26 cellular contexts compared by ENCODE assay signal in genomic region chr3:19420159-19420558, GRCh38.
DNase-seq lines count a peak whose midpoint lies in the region; ATAC-seq, FAIRE-seq and TF ChIP-seq lines count a peak whose summit lies in the region.
"Had no signal": no experiment of that assay in that cellular context is flagged by ENCODE, and none has a peak within 500 bp of the region (broad histone marks: within the 10 kb centered on the region; RNA-seq: fewer than 3 reads in every experiment).

No MANE protein-coding gene starts in this region.

- TF ChIP-seq POLR2A in GM12878 (IDR thresholded peaks at IDR 0.05; ENCODE audit: low read depth, low read length), result no peak
- no peak for TF ChIP-seq POLR2A in ovary (IDR thresholded peaks at IDR 0.05)

- DNase-seq in G401 (ENCODE audit: low spot score) (peak; percentile 20), GM12878 (ENCODE audit: low read depth, low spot score) (no peak), coronary artery (ENCODE audit: low spot score) (no peak), tibial artery (no peak), putamen (ENCODE audit: low spot score) (no peak), ovary (no peak)
- no peak for DNase-seq in activated naive CD4-positive, alpha-beta T cell treated with anti-CD3 and anti-CD28 coated beads, Interleukin-2, amount 50 U/mL, for 16 hours
- DNase-seq: 8988T; ACHN; AML-193; BE2C; CD4-positive, alpha-beta T cell; CD8-positive, alpha-beta memory T cell; DMS 273 treated with DMSO at 0.1 percent for 48 hours; DMS79; EL; GF-D8; GM23248; H7; HCEC 1CT had no signal

- POLR2A ChIA-PET in GM12878 (lab: Charles Lee), result no interaction called here

- no peak for ATAC-seq in GM12878
- ATAC-seq: A549 had no signal

- RAD21 ChIA-PET in GM12878 (lab: Charles Lee; ENCODE audit: unreplicated experiment), result no interaction called here

- H3K4me3 ChIP-seq in GM12878 (no peak overlapping the region), coronary artery (peak overlapping the region; percentile 8), tibial artery (peak overlapping the region in 1 of 2 donors; percentile 6), ovary (no peak overlapping the region)
- H3K4me3 ChIP-seq: A549; BLaER1 treated with 17β-estradiol and CSF1 and Interleukin-3, amounts not matched to agents 10 nM and 100 nM; GM23248 had no signal

- TF ChIP-seq EP300 in GM12878 (IDR thresholded peaks at IDR 0.05; ENCODE audit: borderline replicate concordance in 1 of 2, control insufficient read depth in 1 of 2, low read depth in 2 of 2, low read length in 2 of 2) (no peak), ovary (IDR thresholded peaks at IDR 0.05) (no peak)

- in situ Hi-C loops in G401 (cut with HindIII; ENCODE audit: low sequenced_read_pairs), result no loop called here
- in situ Hi-C loops in GM12878 (cut with MboI), result no loop called here

- H2AFZ ChIP-seq in GM12878 (ENCODE audit: control insufficient read depth, low read depth, low read length), result no peak overlapping the region
- H2AFZ ChIP-seq: GM23248 had no signal

- no peak overlapping the region for H3K27ac ChIP-seq in GM12878 (ENCODE audit: control insufficient read depth, insufficient read depth)
- peak overlapping the region; percentile 67 to 87 for H3K27ac ChIP-seq in coronary artery
- peak overlapping the region; percentile 54 to 58 for H3K27ac ChIP-seq in tibial artery
- no peak overlapping the region for H3K27ac ChIP-seq in ovary
- H3K27ac ChIP-seq: A549; BLaER1 treated with 17β-estradiol and CSF1 and Interleukin-3, amounts not matched to agents 10 nM and 100 nM; GM23248 had no signal

- no peak overlapping the region for H3K9ac ChIP-seq in GM12878 (ENCODE audit: control insufficient read depth, insufficient read depth, low read length)
- H3K9ac ChIP-seq: BLaER1 treated with 17β-estradiol and CSF1 and Interleukin-3, amounts not matched to agents 10 nM and 100 nM; GM23248 had no signal

- peak; percentile 7 for FAIRE-seq in GM12878 (lab: Jason Lieb, UNC)
- FAIRE-seq: A549, D721Med, GM12892, GM19239, H1 had no signal

- 73% methylated on average over 4 of the region's 4 CpGs for WGBS in GM12878 (ENCODE audit: insufficient coverage, insufficient replicate concordance, low lambda C conversion rate, missing lambda C conversion rate)
- 66 to 75% (median 74%) methylated on average over 4 of the region's 4 CpGs for WGBS in ovary, 3 donors

- H3K36me3 ChIP-seq in GM12878 (ENCODE audit: control insufficient read depth in 2 of 2, insufficient read depth in 2 of 2, low read length in 1 of 2), result no peaks in the 10 kb centered on the region
- H3K36me3 ChIP-seq in tibial artery, result no peaks in the 10 kb centered on the region
- no peaks in the 10 kb centered on the region for H3K36me3 ChIP-seq in ovary
- H3K36me3 ChIP-seq: BE2C; BLaER1 treated with 17β-estradiol and CSF1 and Interleukin-3, amounts not matched to agents 10 nM and 100 nM had no signal

- BruUV-seq in GM12878 (replicated peaks; lab: Mats Ljungman, UMichigan), result no TSS peak

- SMC1A ChIA-PET in GM12878 (lab: Charles Lee; ENCODE audit: uncharacterized antibody, unreplicated experiment), result no interaction called here

- TF ChIP-seq RAD21 in GM12878 (IDR thresholded peaks at IDR 0.05; ENCODE audit: insufficient read depth, low read depth, low read length), result no peak

- no peak overlapping the region for H3K4me2 ChIP-seq in GM12878 (ENCODE audit: control insufficient read depth, insufficient read depth)
- H3K4me2 ChIP-seq: A549; BLaER1 treated with 17β-estradiol and CSF1 and Interleukin-3, amounts not matched to agents 10 nM and 100 nM had no signal

- intact Hi-C loops in GM12878 (cut with micrococcal nuclease; ENCODE audit: unreplicated experiment) (no loop called here), tibial artery (cut with DNase I; ENCODE audit: low total_unique reads) (loop anchor here (10.0 kb wide), 1 partner anchor 55 kb away; no protein-coding TSS in a partner anchor), ovary (cut with DNase I) (no loop called here)

- TF ChIP-seq CTCF in GM12878 (IDR thresholded peaks at IDR 0.05 in 2 of 3, conservative IDR thresholded peaks at IDR 0.05 in 1 of 3; ENCODE audit: control insufficient read depth in 2 of 3, extremely low read depth in 1 of 3, insufficient read depth in 1 of 3, low read depth in 3 of 3, low read length in 3 of 3), result no peak
- no peak for TF ChIP-seq CTCF in coronary artery (IDR thresholded peaks at IDR 0.05)
- TF ChIP-seq CTCF in tibial artery (IDR thresholded peaks at IDR 0.05), result no peak
- TF ChIP-seq CTCF in ovary (IDR thresholded peaks at IDR 0.05), result no peak

- H4K20me1 ChIP-seq in GM12878 (ENCODE audit: control insufficient read depth, insufficient read depth), result no peaks in the 10 kb centered on the region
- H4K20me1 ChIP-seq: BLaER1 treated with 17β-estradiol and CSF1 and Interleukin-3, amounts not matched to agents 10 nM and 100 nM had no signal

- H3K9me3 ChIP-seq in GM12878 (replicated peaks; ENCODE audit: control insufficient read depth, insufficient read depth, low read length) (no peaks in the 10 kb centered on the region), tibial artery (no peaks in the 10 kb centered on the region), ovary (no peaks in the 10 kb centered on the region)
- H3K9me3 ChIP-seq: A549; BE2C; BLaER1 treated with 17β-estradiol and CSF1 and Interleukin-3, amounts not matched to agents 10 nM and 100 nM had no signal

- H3K27me3 ChIP-seq in GM12878 (replicated peaks in 1 of 2; ENCODE audit: control insufficient read depth in 2 of 2, insufficient read depth in 2 of 2, low read length in 1 of 2) (no peaks in the 10 kb centered on the region), tibial artery (no peaks in the 10 kb centered on the region), ovary (no peaks in the 10 kb centered on the region)
- H3K27me3 ChIP-seq: BE2C; BLaER1 treated with 17β-estradiol and CSF1 and Interleukin-3, amounts not matched to agents 10 nM and 100 nM had no signal

- H3K4me1 ChIP-seq in GM12878 (ENCODE audit: control insufficient read depth, insufficient read depth, low read length) (no peaks in the 10 kb centered on the region), tibial artery (peaks cover 0 to 16% (median 6%) of the 10 kb centered on the region in 4 donors), ovary (ENCODE audit: insufficient read depth) (no peaks in the 10 kb centered on the region)
- H3K4me1 ChIP-seq: A549; BE2C; BLaER1 treated with 17β-estradiol and CSF1 and Interleukin-3, amounts not matched to agents 10 nM and 100 nM had no signal

- CTCF ChIA-PET in GM12878 (lab: Yijun Ruan, JAX), result no interaction called here

- H3K79me2 ChIP-seq in GM12878 (ENCODE audit: control insufficient read depth, insufficient read depth, low read length), result no peaks in the 10 kb centered on the region

TF ChIP-seq in GM12878, 131 proteins besides CTCF, POLR2A, EP300 and RAD21:
- TF ChIP-seq, protein P1, sequence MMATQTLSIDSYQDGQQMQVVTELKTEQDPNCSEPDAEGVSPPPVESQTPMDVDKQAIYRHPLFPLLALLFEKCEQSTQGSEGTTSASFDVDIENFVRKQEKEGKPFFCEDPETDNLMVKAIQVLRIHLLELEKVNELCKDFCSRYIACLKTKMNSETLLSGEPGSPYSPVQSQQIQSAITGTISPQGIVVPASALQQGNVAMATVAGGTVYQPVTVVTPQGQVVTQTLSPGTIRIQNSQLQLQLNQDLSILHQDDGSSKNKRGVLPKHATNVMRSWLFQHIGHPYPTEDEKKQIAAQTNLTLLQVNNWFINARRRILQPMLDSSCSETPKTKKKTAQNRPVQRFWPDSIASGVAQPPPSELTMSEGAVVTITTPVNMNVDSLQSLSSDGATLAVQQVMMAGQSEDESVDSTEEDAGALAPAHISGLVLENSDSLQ (IDR thresholded peaks at IDR 0.05), result no peak
TF ChIP-seq in GM12878: peak in this region for 0.

Comparison
In these comparisons a context has a peak if more than half of its experiments do, and no peak if none do; other contexts are left out.
1. H3K27ac ChIP-seq: peak in coronary artery (2 of 2) and tibial artery (2 of 2); none in GM12878 (single experiment) and ovary (0 of 2).